8 cellular contexts compared by ENCODE assay signal in genomic region chr15:98311566-98312188, GRCh38.
DNase-seq lines count a peak whose midpoint lies in the region; ATAC-seq and TF ChIP-seq lines count a peak whose summit lies in the region.

No MANE protein-coding gene starts in this region.

- no peaks in the 10 kb centered on the region for H3K4me1 ChIP-seq in liver (ENCODE audit: control insufficient read depth in 4 of 4, insufficient read depth in 4 of 4, low read length in 3 of 4)

- H3K9me3 ChIP-seq in liver (ENCODE audit: control insufficient read depth in 4 of 4, low read length in 3 of 4): no peaks in the 10 kb centered on the region

- H3K36me3 ChIP-seq in liver (ENCODE audit: control insufficient read depth in 4 of 4, insufficient read depth in 3 of 4, low read depth in 1 of 4, low read length in 3 of 4): no peaks in the 10 kb centered on the region

- peak; percentile 82 for ATAC-seq in HG03060 (IDR thresholded peaks at IDR 0.05; ENCODE audit: low read depth, unreplicated experiment)

- H3K27me3 ChIP-seq in liver (ENCODE audit: control insufficient read depth in 4 of 4, insufficient read depth in 4 of 4, low read length in 3 of 4): peaks cover 0 to 9% (median 1%) of the 10 kb centered on the region in 4 donors

- H3K9ac ChIP-seq in liver (ENCODE audit: low read depth in 1 of 2, low read length in 2 of 2): no peak overlapping the region

- H3K27ac ChIP-seq in liver (ENCODE audit: low read depth in 1 of 2, low read length in 2 of 2): no peak overlapping the region

- 10% methylated on average over 8 of the region's 8 CpGs for WGBS in liver

- DNase-seq in DMS 273 (lab: John Stamatoyannopoulos, UW; ENCODE audit: unreplicated experiment) (peak; percentile 73), DMS 273 treated with DMSO at 0.1 percent for 48 hours (lab: John Stamatoyannopoulos, UW) (no peak), NCI-H2171 (lab: John Stamatoyannopoulos, UW) (peak; percentile 9), cerebellum (ENCODE audit: low spot score) (peak; percentile 12)
- peak; percentile 39 for DNase-seq in activated CD4-positive, CD25-positive, alpha-beta regulatory T cell treated with anti-CD3 and anti-CD28 coated beads, Interleukin-2, amount 50 U/mL, for 16 hours (ENCODE audit: low read depth, low spot score)
- DNase-seq in stimulated activated CD4-positive, alpha-beta T cell treated with anti-CD3 and anti-CD28 coated beads, TNF-alpha, amount 100 ng/mL, for 1 hour (ENCODE audit: low read depth in 3 of 3, low spot score in 1 of 3): peak; percentile 21 to 48 (median 22)

- peak; percentile 78 for TF ChIP-seq CTCF in liver (IDR thresholded peaks at IDR 0.05; ENCODE audit: low read depth, low read length, missing input control)

- no peak overlapping the region for H3K4me3 ChIP-seq in liver (ENCODE audit: low read depth in 1 of 3, low read length in 3 of 3)

- peak; percentile 79 to 83 for TF ChIP-seq RAD21 in liver (IDR thresholded peaks at IDR 0.05)

TF ChIP-seq in liver, 16 proteins besides CTCF, POLR2A, EP300 and RAD21:
- TF ChIP-seq TAF1 (conservative IDR thresholded peaks at IDR 0.05): no peak
- TF ChIP-seq ZBTB33 (IDR thresholded peaks at IDR 0.05): no peak
- TF ChIP-seq JUND (IDR thresholded peaks at IDR 0.05): no peak
- TF ChIP-seq FOXA1 (IDR thresholded peaks at IDR 0.05): no peak
- no peak for TF ChIP-seq RXRA (IDR thresholded peaks at IDR 0.05)
- no peak for TF ChIP-seq ATF3 (IDR thresholded peaks at IDR 0.05)
- no peak for TF ChIP-seq GABPA (IDR thresholded peaks at IDR 0.05 in 1 of 2, conservative IDR thresholded peaks at IDR 0.05 in 1 of 2)
- no peak for TF ChIP-seq NR2F2 (IDR thresholded peaks at IDR 0.05)
- TF ChIP-seq MAX (IDR thresholded peaks at IDR 0.05): no peak
- TF ChIP-seq HNF4G (IDR thresholded peaks at IDR 0.05): no peak
- no peak for TF ChIP-seq YY1 (IDR thresholded peaks at IDR 0.05)
- TF ChIP-seq REST (IDR thresholded peaks at IDR 0.05): no peak
- TF ChIP-seq HNF4A (conservative IDR thresholded peaks at IDR 0.05): no peak
- no peak for TF ChIP-seq FOXA2 (IDR thresholded peaks at IDR 0.05)
- TF ChIP-seq SP1 (IDR thresholded peaks at IDR 0.05): no peak
- TF ChIP-seq EGR1 (IDR thresholded peaks at IDR 0.05; ENCODE audit: low read depth in 2 of 2): no peak
